Comparison of ENCODE assay signal across 17 cellular contexts in the genomic region with DNA sequence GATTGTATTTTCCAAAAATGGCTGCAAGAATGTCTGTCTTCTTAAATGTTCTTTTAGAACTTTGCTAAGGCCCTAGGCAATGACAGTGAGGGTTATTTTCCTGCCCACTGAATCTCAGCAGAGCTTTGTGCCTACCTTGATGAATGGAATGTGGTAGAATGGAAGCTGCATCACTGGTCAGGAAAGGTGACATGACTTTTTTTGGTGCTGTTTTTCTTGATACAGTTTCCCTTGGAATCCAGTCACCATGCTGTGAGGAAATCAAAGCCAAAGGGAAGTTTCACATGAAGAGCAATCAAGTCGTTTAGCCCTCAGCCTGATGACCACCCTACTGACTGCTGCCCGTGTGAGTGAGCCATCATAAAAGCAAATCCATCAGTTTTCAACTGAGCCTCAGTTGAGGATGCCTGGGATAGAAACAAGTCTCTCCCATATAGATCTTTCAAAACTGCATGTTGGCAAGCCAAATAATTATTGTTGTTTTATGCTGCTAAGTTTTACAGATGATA.
DNase-seq lines count a peak whose midpoint lies in the region; ATAC-seq and TF ChIP-seq lines count a peak whose summit lies in the region.
"Had no signal": no experiment of that assay in that cellular context is flagged by ENCODE, and none has a peak within 500 bp of the region (broad histone marks: within the 10 kb centered on the region; RNA-seq: fewer than 3 reads in every experiment).

No MANE protein-coding gene starts in this region.

- in situ Hi-C loops in G401 (cut with HindIII; ENCODE audit: low sequenced_read_pairs): no loop called here

- no peak overlapping the region for H3K27ac ChIP-seq in GM23338 (ENCODE audit: low read depth)
- H3K27ac ChIP-seq: BLaER1 had no signal

- H3K36me3 Mint-ChIP-seq in GM23338 (ENCODE audit: low read depth) (peaks cover 7% of the 10 kb centered on the region), WTC11 (peaks cover 20% of the 10 kb centered on the region)
- no peaks in the 10 kb centered on the region for H3K36me3 Mint-ChIP-seq in activated CD8-positive, alpha-beta memory T cell treated with anti-CD3 and anti-CD28 coated beads, Interleukin-2, amount 10 ng/mL, durations not matched to agents 7 days and 5 days
- H3K36me3 Mint-ChIP-seq: CD14-positive monocyte; CD4-positive, alpha-beta memory T cell had no signal

- H3K9me2 ChIP-seq in GM23338 (ENCODE audit: insufficient read depth): no peaks in the 10 kb centered on the region

- no peak overlapping the region for H3K4me3 ChIP-seq in GM23338
- H3K4me3 ChIP-seq: BLaER1, GM12878 had no signal

- H3K4me2 ChIP-seq in GM23338: no peak overlapping the region
- H3K4me2 ChIP-seq: BLaER1 had no signal

- H4K20me1 ChIP-seq in GM23338 (replicated peaks; ENCODE audit: insufficient read depth): no peaks in the 10 kb centered on the region
- H4K20me1 ChIP-seq: BLaER1 had no signal

- no peak for TF ChIP-seq CTCF in GM23338 (conservative IDR thresholded peaks at IDR 0.05; ENCODE audit: low read depth in 2 of 2)
- no peak for TF ChIP-seq CTCF in WTC11 (IDR thresholded peaks at IDR 0.05)

- H3K9me3 Mint-ChIP-seq in GM23338: peaks cover 7% of the 10 kb centered on the region; the same call in 2 of the 3 replicates
- H3K9me3 Mint-ChIP-seq in WTC11: peaks cover 26% of the 10 kb centered on the region
- peaks cover 5% of the 10 kb centered on the region for H3K9me3 Mint-ChIP-seq in activated CD8-positive, alpha-beta memory T cell treated with anti-CD3 and anti-CD28 coated beads, Interleukin-2, amount 10 ng/mL, durations not matched to agents 7 days and 5 days (ENCODE audit: low read depth)

- H3K4me1 Mint-ChIP-seq in GM23338 (peaks cover 5% of the 10 kb centered on the region; the same call in 2 of the 3 replicates), WTC11 (peaks cover 15% of the 10 kb centered on the region)
- no peaks in the 10 kb centered on the region for H3K4me1 Mint-ChIP-seq in activated CD8-positive, alpha-beta memory T cell treated with anti-CD3 and anti-CD28 coated beads, Interleukin-2, amount 10 ng/mL, durations not matched to agents 7 days and 5 days
- H3K4me1 Mint-ChIP-seq: CD14-positive monocyte; CD4-positive, alpha-beta memory T cell had no signal

- peak; percentile 49 for DNase-seq in GM23338 (ENCODE audit: low spot score)
- DNase-seq in WTC11 (ENCODE audit: low spot score): no peak
- DNase-seq in iPS DF 19.7 (ENCODE audit: low read depth, low spot score): peak; percentile 30
- no peak for DNase-seq in activated CD8-positive, alpha-beta memory T cell treated with anti-CD3 and anti-CD28 coated beads, Interleukin-2, amount 10 ng/mL, durations not matched to agents 7 days and 5 days
- DNase-seq in activated CD4-positive, alpha-beta T cell treated with anti-CD3 and anti-CD28 coated beads, Interleukin-2, amount 50 U/mL, for 1 hour: no peak
- no peak for DNase-seq in G401 (ENCODE audit: low spot score)
- DNase-seq in NCI-H1048 (lab: John Stamatoyannopoulos, UW): no peak
- DNase-seq: 8988T; CD4-positive, alpha-beta memory T cell; DMS153; DMS79; HFFc6; IMR-90 had no signal

- H3K79me2 ChIP-seq in GM23338 (replicated peaks; ENCODE audit: insufficient read depth): peaks cover 4% of the 10 kb centered on the region

- no peak overlapping the region for H2AFZ ChIP-seq in GM23338

- H3K4me1 ChIP-seq in GM23338 (ENCODE audit: insufficient read depth): 0 out of 2 replicates have a peak, but pooled peaks cover 3% of the 10 kb centered on the region
- H3K4me1 ChIP-seq: BLaER1 had no signal

- no peaks in the 10 kb centered on the region for H3K27me3 Mint-ChIP-seq in GM23338 (ENCODE audit: insufficient read depth, low read depth, poor library complexity)
- H3K27me3 Mint-ChIP-seq in WTC11 (ENCODE audit: low read depth): no peaks in the 10 kb centered on the region
- H3K27me3 Mint-ChIP-seq in activated CD8-positive, alpha-beta memory T cell treated with anti-CD3 and anti-CD28 coated beads, Interleukin-2, amount 10 ng/mL, durations not matched to agents 7 days and 5 days: no peaks in the 10 kb centered on the region

- CTCF ChIA-PET in WTC11 (lab: Charles Lee): interaction anchor here (0.6 kb wide), 1 partner anchor 838 kb away, joined by 3 read pairs; no protein-coding TSS in a partner anchor
- CTCF ChIA-PET in activated CD8-positive, alpha-beta memory T cell treated with anti-CD3 and anti-CD28 coated beads, Interleukin-2, amount 10 ng/mL, durations not matched to agents 7 days and 5 days (lab: Charles Lee): no interaction called here

- H3F3A ChIP-seq in GM23338 (replicated peaks; ENCODE audit: low read depth): no peaks in the 10 kb centered on the region

- no peaks in the 10 kb centered on the region for H3K36me3 ChIP-seq in GM23338 (ENCODE audit: insufficient read depth)
- H3K36me3 ChIP-seq: BLaER1 had no signal

- H3K4me3 Mint-ChIP-seq in GM23338: no peak overlapping the region
- H3K4me3 Mint-ChIP-seq in WTC11: no peak overlapping the region
- no peak overlapping the region for H3K4me3 Mint-ChIP-seq in activated CD8-positive, alpha-beta memory T cell treated with anti-CD3 and anti-CD28 coated beads, Interleukin-2, amount 10 ng/mL, durations not matched to agents 7 days and 5 days
- H3K4me3 Mint-ChIP-seq: CD14-positive monocyte; CD4-positive, alpha-beta memory T cell; HFFc6 had no signal

- H3K27ac Mint-ChIP-seq in GM23338 (no peak overlapping the region; the same call in 1 of the 2 replicates), WTC11 (0 out of 2 replicates have a peak overlapping the region, but pooled peaks have one; percentile 32)
- H3K27ac Mint-ChIP-seq in activated CD8-positive, alpha-beta memory T cell treated with anti-CD3 and anti-CD28 coated beads, Interleukin-2, amount 10 ng/mL, durations not matched to agents 7 days and 5 days: no peak overlapping the region
- H3K27ac Mint-ChIP-seq: CD14-positive monocyte; CD4-positive, alpha-beta memory T cell; HFFc6 had no signal

- ATAC-seq in GM23338 (no peak), WTC11 (peak; percentile 85)
- no peak for ATAC-seq in activated CD8-positive, alpha-beta memory T cell treated with anti-CD3 and anti-CD28 coated beads, Interleukin-2, amount 10 ng/mL, durations not matched to agents 7 days and 5 days
- ATAC-seq: GM12878, HCT116 had no signal

- POLR2A ChIA-PET in WTC11 (lab: Charles Lee): no interaction called here

- H3K27me3 ChIP-seq in GM23338 (ENCODE audit: insufficient read depth): no peaks in the 10 kb centered on the region
- H3K27me3 ChIP-seq: BLaER1 had no signal

TF ChIP-seq in GM23338, 12 proteins besides CTCF, POLR2A, EP300 and RAD21 (continues in another document):
- TF ChIP-seq POLR2AphosphoS5 (IDR thresholded peaks at IDR 0.05; ENCODE audit: low read depth): no peak

TF ChIP-seq in WTC11, 78 proteins besides CTCF, POLR2A, EP300 and RAD21 (continues in another document):
- no peak for TF ChIP-seq OVOL2 (CRISPR knock-in tag; IDR thresholded peaks at IDR 0.05; ENCODE audit: borderline replicate concordance)
- TF ChIP-seq ZNF396 (CRISPR knock-in tag; IDR thresholded peaks at IDR 0.05; ENCODE audit: borderline replicate concordance): no peak
- TF ChIP-seq FOXK1 (CRISPR knock-in tag; IDR thresholded peaks at IDR 0.05): no peak
- no peak for TF ChIP-seq ZNF281 (CRISPR knock-in tag; IDR thresholded peaks at IDR 0.05)
- no peak for TF ChIP-seq MAX (CRISPR knock-in tag; IDR thresholded peaks at IDR 0.05)
- TF ChIP-seq MLX (CRISPR knock-in tag; IDR thresholded peaks at IDR 0.05): no peak
- TF ChIP-seq ZBTB43 (CRISPR knock-in tag; IDR thresholded peaks at IDR 0.05): no peak
- TF ChIP-seq SOX15 (CRISPR knock-in tag; IDR thresholded peaks at IDR 0.05): no peak
- TF ChIP-seq SP1 (CRISPR knock-in tag; conservative IDR thresholded peaks at IDR 0.05): no peak
- TF ChIP-seq ZNF423 (CRISPR knock-in tag; IDR thresholded peaks at IDR 0.05): no peak
- no peak for TF ChIP-seq ZNF263 (CRISPR knock-in tag; IDR thresholded peaks at IDR 0.05; ENCODE audit: low read depth)
- no peak for TF ChIP-seq NFE2L1 (CRISPR knock-in tag; IDR thresholded peaks at IDR 0.05)

Comparison
In these comparisons a context has a peak if more than half of its experiments do, and no peak if none do; other contexts are left out.
1. DNase-seq: peak in GM23338 (single experiment) and iPS DF 19.7 (single experiment); none in WTC11 (single experiment), activated CD8-positive, alpha-beta memory T cell treated with anti-CD3 and anti-CD28 coated beads, Interleukin-2, amount 10 ng/mL, durations not matched to agents 7 days and 5 days (single experiment), activated CD4-positive, alpha-beta T cell treated with anti-CD3 and anti-CD28 coated beads, Interleukin-2, amount 50 U/mL, for 1 hour (single experiment), G401 (single experiment) and NCI-H1048 (single experiment).